11 cellular contexts compared by ENCODE assay signal in the genomic region with DNA sequence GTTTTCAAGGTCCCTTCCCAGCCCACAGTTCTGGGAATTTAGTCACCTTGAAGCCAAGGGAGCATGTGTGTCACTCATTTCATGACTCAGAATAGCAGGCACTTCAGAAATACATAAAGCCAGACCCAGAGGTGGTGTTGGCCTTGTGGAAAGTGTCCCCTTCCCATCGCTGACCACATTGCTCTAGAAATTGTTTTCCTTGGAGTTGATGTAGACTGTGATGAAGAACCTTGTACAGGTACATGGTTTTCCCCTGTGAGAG.
DNase-seq lines count a peak whose midpoint lies in the region; ATAC-seq and TF ChIP-seq lines count a peak whose summit lies in the region.
"Had no signal": no experiment of that assay in that cellular context is flagged by ENCODE, and none has a peak within 500 bp of the region (broad histone marks: within the 10 kb centered on the region; RNA-seq: fewer than 3 reads in every experiment).

No MANE protein-coding gene starts in this region.

- no peak overlapping the region for H2BK5ac ChIP-seq in IMR-90 (ENCODE audit: low read depth, low read length, poor library complexity, severe bottlenecking)

- H2AFZ ChIP-seq in IMR-90 (replicated peaks; ENCODE audit: low read length, poor library complexity) (no peak overlapping the region), osteoblast (ENCODE audit: low read length) (no peak overlapping the region)

- no peak overlapping the region for H3K4me2 ChIP-seq in IMR-90 (ENCODE audit: low read depth, low read length)
- peak overlapping the region; percentile 74 for H3K4me2 ChIP-seq in osteoblast (ENCODE audit: insufficient read depth, low read length)

- H3K79me1 ChIP-seq in IMR-90 (ENCODE audit: low read depth in 1 of 2, low read length in 2 of 2): no peaks in the 10 kb centered on the region

- no peak overlapping the region for H3K56ac ChIP-seq in IMR-90 (ENCODE audit: extremely low read depth, insufficient read depth, low read length)

- no peaks in the 10 kb centered on the region for H3K79me2 ChIP-seq in osteoblast (ENCODE audit: insufficient read depth, low read length)

- H2AK9ac ChIP-seq in IMR-90 (replicated peaks; ENCODE audit: low read depth, low read length, poor library complexity): no peak overlapping the region

- no peak overlapping the region for H2BK120ac ChIP-seq in IMR-90 (ENCODE audit: low read depth, low read length)

- DNase-seq in AG10803 (ENCODE audit: low read depth) (no peak), IMR-90 (peak; percentile 12), osteoblast (ENCODE audit: insufficient read length, low spot score, missing footprints) (no peak), inferior parietal cortex (ENCODE audit: extremely low spot score) (no peak), MV-4-11 (lab: John Stamatoyannopoulos, UW) (no peak), HAP-1 (ENCODE audit: low spot score in 2 of 2) (no peak)
- DNase-seq: activated CD4-positive, CD25-positive, alpha-beta regulatory T cell treated with anti-CD3 and anti-CD28 coated beads, Interleukin-2, amount 50 U/mL, for 72 hours; foreskin fibroblast; SHP77 had no signal

- POLR2A ChIA-PET in IMR-90 (lab: Charles Lee; ENCODE audit: unreplicated experiment): no interaction called here

- no peaks in the 10 kb centered on the region for H3K9me1 ChIP-seq in IMR-90 (ENCODE audit: insufficient read depth, low read length)

- TF ChIP-seq CTCF in AG10803 (conservative IDR thresholded peaks at IDR 0.05; ENCODE audit: low read length) (no peak), IMR-90 (conservative IDR thresholded peaks at IDR 0.05; ENCODE audit: low read depth, low read length) (no peak), osteoblast (IDR thresholded peaks at IDR 0.05; ENCODE audit: extremely low read depth, low read depth, low read length) (no peak)

- no peaks in the 10 kb centered on the region for H3K27me3 ChIP-seq in IMR-90 (ENCODE audit: control insufficient read depth, insufficient read depth, low read length)
- H3K27me3 ChIP-seq in osteoblast (ENCODE audit: insufficient read depth, low read length): no peaks in the 10 kb centered on the region
- H3K27me3 ChIP-seq in HAP-1 (ENCODE audit: low read depth): no peaks in the 10 kb centered on the region

- no peak overlapping the region for H4K8ac ChIP-seq in IMR-90 (ENCODE audit: low read depth in 2 of 2, low read length in 2 of 2)

- dilution Hi-C loops in IMR-90 (cut with HindIII; ENCODE audit: low sequenced_read_pairs, unreplicated experiment): no loop called here

- no peak overlapping the region for H2BK20ac ChIP-seq in IMR-90 (ENCODE audit: low read depth, low read length)

- H3K36me3 ChIP-seq in IMR-90 (ENCODE audit: control insufficient read depth, insufficient read depth, low read length) (no peaks in the 10 kb centered on the region), osteoblast (ENCODE audit: insufficient read depth, low read length) (no peaks in the 10 kb centered on the region), HAP-1 (replicated peaks) (no peaks in the 10 kb centered on the region)

- 100% methylated on average over 1 of the region's 1 CpG; no CpG with 5 or more reads in 1 of the 2 experiments for WGBS in IMR-90 (ENCODE audit: extremely low coverage in 2 of 2, insufficient read length in 1 of 2), 2 experiments

- H3K27ac ChIP-seq in IMR-90 (ENCODE audit: insufficient read depth, low read length): no peak overlapping the region
- H3K27ac ChIP-seq in cingulate gyrus (ENCODE audit: low read depth, low read length): peak overlapping the region; percentile 11
- H3K27ac ChIP-seq in osteoblast (ENCODE audit: low read depth, low read length): no peak overlapping the region

- no peak overlapping the region for H3K9ac ChIP-seq in IMR-90 (ENCODE audit: low read depth, low read length)

- H4K5ac ChIP-seq in IMR-90 (ENCODE audit: low read depth, low read length): no peak overlapping the region

- H3K4me3 ChIP-seq in AG10803 (ENCODE audit: low read length) (peak overlapping the region; percentile 13; the same call in 1 of the 2 replicates), IMR-90 (ENCODE audit: insufficient read depth, low read depth, low read length) (no peak overlapping the region), osteoblast (ENCODE audit: insufficient read depth, low read length) (peak overlapping the region; percentile 52), HAP-1 (no peak overlapping the region)

- H3K14ac ChIP-seq in IMR-90 (replicated peaks; ENCODE audit: low read depth, low read length): no peak overlapping the region

- in situ Hi-C loops in IMR-90 (cut with MboI; ENCODE audit: low sequenced_read_pairs) (no loop called here), HAP-1 (cut with MboI; ENCODE audit: low sequenced_read_pairs) (no loop called here)

- CTCF ChIA-PET in IMR-90 (lab: Yijun Ruan, JAX): no interaction called here

- no peak overlapping the region for H3K4ac ChIP-seq in IMR-90 (ENCODE audit: low read depth, low read length)

- intact Hi-C loops in IMR-90 (cut with micrococcal nuclease): no loop called here

- TF ChIP-seq RAD21 in IMR-90 (IDR thresholded peaks at IDR 0.05; ENCODE audit: low read length): no peak

- H2AK5ac ChIP-seq in IMR-90 (ENCODE audit: low read depth, low read length): no peak overlapping the region

- H4K20me1 ChIP-seq in IMR-90 (ENCODE audit: insufficient read depth, low read length): no peaks in the 10 kb centered on the region
- H4K20me1 ChIP-seq in osteoblast (ENCODE audit: insufficient read depth, low read length): no peaks in the 10 kb centered on the region

- H3K9me3 ChIP-seq in IMR-90 (ENCODE audit: control insufficient read depth, insufficient read depth, low read length): no peaks in the 10 kb centered on the region
- no peaks in the 10 kb centered on the region for H3K9me3 ChIP-seq in osteoblast (ENCODE audit: low read depth, low read length)
- H3K9me3 ChIP-seq in HAP-1: no peaks in the 10 kb centered on the region

- H2BK15ac ChIP-seq in IMR-90 (ENCODE audit: low read depth, low read length): no peak overlapping the region

- ATAC-seq in IMR-90 (ENCODE audit: low read depth): no peak
- no peak for ATAC-seq in GM19395 (IDR thresholded peaks at IDR 0.05; ENCODE audit: unreplicated experiment)

- no peak overlapping the region for H3K18ac ChIP-seq in IMR-90 (ENCODE audit: low read depth, low read length)

- H3K4me1 ChIP-seq in IMR-90 (ENCODE audit: control insufficient read depth, insufficient read depth, low read length): no peaks in the 10 kb centered on the region
- H3K4me1 ChIP-seq in osteoblast (ENCODE audit: insufficient read depth, low read length): peaks cover 8% of the 10 kb centered on the region
- no peaks in the 10 kb centered on the region for H3K4me1 ChIP-seq in HAP-1

- no peak overlapping the region for H3K23ac ChIP-seq in IMR-90 (ENCODE audit: low read depth, low read length)

- no peak overlapping the region for H4K91ac ChIP-seq in IMR-90 (ENCODE audit: insufficient read depth, low read depth, low read length)

- BruUV-seq in IMR-90 (replicated peaks; lab: Mats Ljungman, UMichigan): no TSS peak

- no peak for TF ChIP-seq POLR2A in IMR-90 (IDR thresholded peaks at IDR 0.05; ENCODE audit: low read depth, low read length)

TF ChIP-seq in IMR-90, 13 proteins besides CTCF, POLR2A, EP300 and RAD21:
- TF ChIP-seq RCOR1 (IDR thresholded peaks at IDR 0.05; ENCODE audit: insufficient replicate concordance, low read length) (no peak), USF2 (IDR thresholded peaks at IDR 0.05; ENCODE audit: low read depth, low read length) (no peak), MXI1 (IDR thresholded peaks at IDR 0.05; ENCODE audit: borderline replicate concordance, low read depth, low read length) (no peak), CEBPB (IDR thresholded peaks at IDR 0.05; ENCODE audit: low read depth, low read length) (no peak), MAFK (IDR thresholded peaks at IDR 0.05; ENCODE audit: low read depth, low read length) (no peak), FOS (IDR thresholded peaks at IDR 0.05; ENCODE audit: low read depth, low read length) (no peak), NFE2L2 (IDR thresholded peaks at IDR 0.05; ENCODE audit: low read depth, low read length) (no peak), BHLHE40 (IDR thresholded peaks at IDR 0.05; ENCODE audit: low read depth, low read length) (no peak), CHD1 (IDR thresholded peaks at IDR 0.05; ENCODE audit: low read depth, low read length) (no peak), MAZ (IDR thresholded peaks at IDR 0.05; ENCODE audit: borderline replicate concordance, low read depth, low read length) (no peak), RFX5 (IDR thresholded peaks at IDR 0.05; ENCODE audit: low read depth, low read length) (no peak), ELK1 (IDR thresholded peaks at IDR 0.05; ENCODE audit: borderline replicate concordance, low read depth, low read length) (no peak), SMC3 (IDR thresholded peaks at IDR 0.05; ENCODE audit: low read depth, low read length) (no peak)

Comparison
In these comparisons a context has a peak if more than half of its experiments do, and no peak if none do; other contexts are left out.
1. H3K4me3 ChIP-seq: peak in AG10803 (single experiment) and osteoblast (single experiment); none in IMR-90 (single experiment) and HAP-1 (single experiment).